Comparison of ENCODE assay signal across 8 cellular contexts in genomic region chr7:99326408-99326782, GRCh38. TPM values are rescaled to one million over a fixed set of nuclear protein-coding genes. Genes with fewer than 3 reads are reported as not detected.
DNase-seq lines count a peak whose midpoint lies in the region; ATAC-seq and TF ChIP-seq lines count a peak whose summit lies in the region.

No MANE protein-coding gene starts in this region.

- peak; percentile 2 for ATAC-seq in HG02973 (IDR thresholded peaks at IDR 0.05; ENCODE audit: unreplicated experiment)
- ATAC-seq in body of pancreas, result no peak
- no peak for ATAC-seq in GM21576 (IDR thresholded peaks at IDR 0.05; ENCODE audit: unreplicated experiment)
- no peak for ATAC-seq in HG03280 (IDR thresholded peaks at IDR 0.05; ENCODE audit: unreplicated experiment)

- peak overlapping the region; percentile 60 for H3K27ac Mint-ChIP-seq in mesothelial cell of epicardium

- peak overlapping the region; percentile 24 to 98 for H3K4me3 ChIP-seq in body of pancreas

- H3K36me3 ChIP-seq in body of pancreas (replicated peaks in 1 of 2; ENCODE audit: insufficient read depth in 1 of 2, low read depth in 2 of 2), result no peaks in the 10 kb centered on the region

- H3K9me3 ChIP-seq in body of pancreas, result no peaks in the 10 kb centered on the region

- no peak for DNase-seq in body of pancreas
- no peak for DNase-seq in mesothelial cell of epicardium (ENCODE audit: low spot score in 2 of 2, unreplicated experiment in 2 of 2)
- DNase-seq in cortex of kidney (lab: John Stamatoyannopoulos, UW), result no peak
- DNase-seq in mucosa of gallbladder (ENCODE audit: low spot score), result no peak

- peak overlapping the region; percentile 76 for H3K27ac ChIP-seq in 22Rv1
- peak overlapping the region in 3 of 4 donors; percentile 60 to 89 (median 79) for H3K27ac ChIP-seq in body of pancreas

- no peaks in the 10 kb centered on the region for H3K9me3 Mint-ChIP-seq in mesothelial cell of epicardium

- 0 to 2% methylated on average over 10 of the region's 10 CpGs for WGBS in body of pancreas, 2 donors

- peaks cover 20% of the 10 kb centered on the region for H3K4me1 Mint-ChIP-seq in mesothelial cell of epicardium

- intact Hi-C loops in body of pancreas (cut with DNase I), result no loop called here

- no peaks in the 10 kb centered on the region for H3K27me3 Mint-ChIP-seq in mesothelial cell of epicardium (ENCODE audit: low read depth)

- no peak for TF ChIP-seq POLR2A in body of pancreas (IDR thresholded peaks at IDR 0.05)

- H3K4me1 ChIP-seq in body of pancreas, result peaks cover 42% of the 10 kb centered on the region

- no peaks in the 10 kb centered on the region for H3K36me3 Mint-ChIP-seq in mesothelial cell of epicardium

- H3K4me3 Mint-ChIP-seq in mesothelial cell of epicardium, result peak overlapping the region; percentile 78

- no peaks in the 10 kb centered on the region for H3K27me3 ChIP-seq in body of pancreas

- TF ChIP-seq CTCF in 22Rv1 (IDR thresholded peaks at IDR 0.05), result no peak
- TF ChIP-seq CTCF in body of pancreas (IDR thresholded peaks at IDR 0.05), result no peak
- no peak for TF ChIP-seq CTCF in mesothelial cell of epicardium (IDR thresholded peaks at IDR 0.05; ENCODE audit: unreplicated experiment)

RNA-seq across cellular contexts. Expression of gene ARPC1A, which starts 0.7 kb away (rescaled TPM):
- total RNA-seq in body of pancreas (100 to 1,000 TPM in 1 of 2 donors, 10 to 100 TPM in 1; 63.0 to 106 TPM), mesothelial cell of epicardium (97.1 to 102 TPM (median 99.3 TPM) in 3 replicates), mucosa of gallbladder (140 TPM)

RNA-seq across cellular contexts. Expression of gene ARPC1B, which starts 48.1 kb away (rescaled TPM):
- total RNA-seq in body of pancreas (100 to 1,000 TPM in 1 of 2 donors, 10 to 100 TPM in 1; 60.0 to 131 TPM), mesothelial cell of epicardium (30.0 to 35.3 TPM (median 32.5 TPM) in 3 replicates), mucosa of gallbladder (123 TPM)

RNA-seq across cellular contexts. Expression of gene MYH16, which starts 53.8 kb away (rescaled TPM):
- under 1 TPM in 1 of 2 donors, not detected in 1; under 0.01 TPM for total RNA-seq in body of pancreas
- 0.09 TPM in 1 of 3 replicates, not detected in the others for total RNA-seq in mesothelial cell of epicardium
- total RNA-seq in mucosa of gallbladder, result 0.32 TPM
